In the genomic region with DNA sequence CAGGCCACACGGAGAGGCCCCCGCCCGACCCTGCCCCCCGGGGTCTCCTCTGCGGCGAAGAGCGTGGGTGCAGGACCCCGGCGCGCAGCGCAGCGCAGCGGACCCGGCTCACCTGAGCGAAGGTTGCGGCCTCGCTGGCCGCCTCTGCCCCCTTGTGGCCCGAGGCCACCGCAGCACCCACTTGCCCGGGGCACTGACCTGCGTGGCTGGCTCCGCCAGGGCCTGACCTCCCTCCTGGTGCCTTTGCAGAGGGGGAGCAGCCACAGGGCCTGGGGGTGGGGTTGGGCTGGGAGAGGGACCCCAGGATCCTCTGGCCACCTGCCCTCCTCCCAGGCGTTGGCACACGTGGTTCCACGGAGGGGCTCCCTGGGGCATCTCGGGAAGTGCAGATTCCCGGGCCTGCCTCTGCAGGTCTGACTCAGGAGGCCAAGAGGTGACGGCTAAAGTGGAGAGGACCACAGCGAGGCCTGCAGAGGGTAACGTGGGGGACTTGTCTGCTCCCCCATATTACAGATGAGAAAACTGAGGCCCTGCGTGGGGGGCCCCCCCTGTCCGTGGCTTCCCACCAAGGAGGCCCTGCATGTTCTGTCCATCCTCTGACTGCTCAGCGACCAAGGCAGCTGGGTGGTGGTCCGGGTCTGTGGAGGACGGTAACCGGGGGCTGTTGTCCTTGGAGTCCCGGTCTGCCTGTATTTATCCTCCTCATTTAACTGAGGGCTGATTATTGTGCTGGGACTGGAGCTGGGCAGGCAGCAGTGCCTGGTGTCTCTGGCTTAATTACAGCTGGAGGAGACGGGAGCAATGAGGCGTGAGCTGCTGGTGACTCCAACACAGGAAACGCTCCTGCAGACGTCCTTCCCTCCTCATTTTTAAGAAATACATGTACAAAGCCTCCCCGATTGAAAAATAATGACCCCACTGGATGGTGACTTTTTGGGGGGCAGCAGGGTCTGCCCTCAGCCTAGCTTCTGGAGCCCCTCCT, we compare ENCODE assay signal across 7 cellular contexts.
DNase-seq lines count a peak whose midpoint lies in the region; ATAC-seq, FAIRE-seq and TF ChIP-seq lines count a peak whose summit lies in the region.

No MANE protein-coding gene starts in this region.

- H3K4me1 Mint-ChIP-seq in activated CD8-positive, alpha-beta memory T cell treated with anti-CD3 and anti-CD28 coated beads, Interleukin-2, amount 10 ng/mL, durations not matched to agents 7 days and 5 days, result peaks cover 3% of the 10 kb centered on the region
- H3K4me1 Mint-ChIP-seq in progenitor cell of endocrine pancreas (ENCODE audit: low read depth), result no peaks in the 10 kb centered on the region

- no peaks in the 10 kb centered on the region for H3K9me3 Mint-ChIP-seq in activated CD8-positive, alpha-beta memory T cell treated with anti-CD3 and anti-CD28 coated beads, Interleukin-2, amount 10 ng/mL, durations not matched to agents 7 days and 5 days (ENCODE audit: low read depth)
- H3K9me3 Mint-ChIP-seq in progenitor cell of endocrine pancreas (ENCODE audit: low read depth), result no peaks in the 10 kb centered on the region

- no peak for TF ChIP-seq POLR2A in GM12892 (IDR thresholded peaks at IDR 0.05; ENCODE audit: low read depth, low read length)
- no peak for TF ChIP-seq POLR2A in lower leg skin (IDR thresholded peaks at IDR 0.05)

- no peak overlapping the region for H3K4me3 ChIP-seq in fibroblast of mammary gland (ENCODE audit: control insufficient read depth, low read depth, low read length)
- H3K4me3 ChIP-seq in lower leg skin (ENCODE audit: low read depth, poor library complexity, severe bottlenecking), result no peak overlapping the region

- no peak overlapping the region for H3K4me3 Mint-ChIP-seq in activated CD8-positive, alpha-beta memory T cell treated with anti-CD3 and anti-CD28 coated beads, Interleukin-2, amount 10 ng/mL, durations not matched to agents 7 days and 5 days
- no peak overlapping the region for H3K4me3 Mint-ChIP-seq in progenitor cell of endocrine pancreas (ENCODE audit: low read depth)

- peak; percentile 73 for DNase-seq in GM12892 (ENCODE audit: insufficient read length)
- DNase-seq in NCI-H1092 treated with DMSO at 0.1 percent for 48 hours (lab: John Stamatoyannopoulos, UW), result peak; percentile 32
- DNase-seq in activated CD8-positive, alpha-beta memory T cell treated with anti-CD3 and anti-CD28 coated beads, Interleukin-2, amount 10 ng/mL, durations not matched to agents 7 days and 5 days, result peak; percentile 54
- DNase-seq in fibroblast of mammary gland (ENCODE audit: low read depth), result no peak
- peak; percentile 55 for DNase-seq in progenitor cell of endocrine pancreas (ENCODE audit: low spot score, unreplicated experiment)
- no peak for DNase-seq in lower leg skin (ENCODE audit: low spot score in 2 of 2)
- no peak for DNase-seq in NCI-H446 treated with DMSO at 0.1 percent for 48 hours (lab: John Stamatoyannopoulos, UW)

- H3K36me3 Mint-ChIP-seq in activated CD8-positive, alpha-beta memory T cell treated with anti-CD3 and anti-CD28 coated beads, Interleukin-2, amount 10 ng/mL, durations not matched to agents 7 days and 5 days, result no peaks in the 10 kb centered on the region
- no peaks in the 10 kb centered on the region for H3K36me3 Mint-ChIP-seq in progenitor cell of endocrine pancreas (ENCODE audit: insufficient read depth)

- CTCF ChIA-PET in activated CD8-positive, alpha-beta memory T cell treated with anti-CD3 and anti-CD28 coated beads, Interleukin-2, amount 10 ng/mL, durations not matched to agents 7 days and 5 days (lab: Charles Lee), result interaction anchor here (0.7 to 5.5 kb wide), 15 partner anchors 8 to 672 kb away, joined by 3 to 123 read pairs (median 6); a partner anchor contains a TSS

- peaks cover 31% of the 10 kb centered on the region for H3K27me3 Mint-ChIP-seq in activated CD8-positive, alpha-beta memory T cell treated with anti-CD3 and anti-CD28 coated beads, Interleukin-2, amount 10 ng/mL, durations not matched to agents 7 days and 5 days
- peaks cover 29% of the 10 kb centered on the region for H3K27me3 Mint-ChIP-seq in progenitor cell of endocrine pancreas

- TF ChIP-seq CTCF in fibroblast of mammary gland (conservative IDR thresholded peaks at IDR 0.05; ENCODE audit: control insufficient read depth, insufficient read depth, low read depth, low read length) (peak; percentile 44), progenitor cell of endocrine pancreas (IDR thresholded peaks at IDR 0.05; ENCODE audit: unreplicated experiment) (peak; percentile 87), lower leg skin (IDR thresholded peaks at IDR 0.05) (no peak)

- no peak overlapping the region for H3K27ac Mint-ChIP-seq in activated CD8-positive, alpha-beta memory T cell treated with anti-CD3 and anti-CD28 coated beads, Interleukin-2, amount 10 ng/mL, durations not matched to agents 7 days and 5 days
- peak overlapping the region; percentile 38 for H3K27ac Mint-ChIP-seq in progenitor cell of endocrine pancreas

- 36 to 41% methylated on average over 29 to 31 of the region's 43 CpGs for WGBS in lower leg skin, 2 donors

- no peak for FAIRE-seq in GM12892 (lab: Jason Lieb, UNC)

- intact Hi-C loops in lower leg skin (cut with DNase I; ENCODE audit: low total_unique reads), result loop anchor here (10.0 kb wide), 1 partner anchor 270 kb away; no protein-coding TSS in a partner anchor

- peak; percentile 84 for ATAC-seq in activated CD8-positive, alpha-beta memory T cell treated with anti-CD3 and anti-CD28 coated beads, Interleukin-2, amount 10 ng/mL, durations not matched to agents 7 days and 5 days

Comparison
In these comparisons a context has a peak if more than half of its experiments do, and no peak if none do; other contexts are left out.
1. DNase-seq: peak in GM12892 (single experiment), NCI-H1092 treated with DMSO at 0.1 percent for 48 hours (single experiment), activated CD8-positive, alpha-beta memory T cell treated with anti-CD3 and anti-CD28 coated beads, Interleukin-2, amount 10 ng/mL, durations not matched to agents 7 days and 5 days (single experiment) and progenitor cell of endocrine pancreas (single experiment); none in fibroblast of mammary gland (single experiment), lower leg skin (0 of 2) and NCI-H446 treated with DMSO at 0.1 percent for 48 hours (single experiment).
2. CTCF ChIP-seq: peak in fibroblast of mammary gland (single experiment) and progenitor cell of endocrine pancreas (single experiment); none in lower leg skin (0 of 3).